ENCODE assay signal across 21 cellular contexts in genomic region chr13:71464673-71465072, GRCh38.
DNase-seq lines count a peak whose midpoint lies in the region; ATAC-seq, FAIRE-seq and TF ChIP-seq lines count a peak whose summit lies in the region.
"Had no signal": no experiment of that assay in that cellular context is flagged by ENCODE, and none has a peak within 500 bp of the region (broad histone marks: within the 10 kb centered on the region; RNA-seq: fewer than 3 reads in every experiment).

No MANE protein-coding gene starts in this region.

- H3K27me3 Mint-ChIP-seq in astrocyte (ENCODE audit: low read depth, unreplicated experiment): no peaks in the 10 kb centered on the region
- H3K27me3 Mint-ChIP-seq: CD4-positive, alpha-beta memory T cell; IgD-negative memory B cell had no signal

- BruUV-seq in mammary epithelial cell (replicated peaks; lab: Mats Ljungman, UMichigan): no TSS peak

- no peaks in the 10 kb centered on the region for H3K9me3 Mint-ChIP-seq in astrocyte (ENCODE audit: unreplicated experiment)
- H3K9me3 Mint-ChIP-seq: CD4-positive, alpha-beta memory T cell had no signal

- no peak for ATAC-seq in GM19467 (IDR thresholded peaks at IDR 0.05; ENCODE audit: unreplicated experiment)

- no peak for FAIRE-seq in astrocyte (lab: Jason Lieb, UNC)
- FAIRE-seq: H54 had no signal

- dilution Hi-C loops in mammary epithelial cell (cut with HindIII; ENCODE audit: low sequenced_read_pairs): no loop called here

- no peaks in the 10 kb centered on the region for H3F3A ChIP-seq in Loucy (ENCODE audit: low read depth)

- H3K9me2 ChIP-seq in Loucy (replicated peaks; ENCODE audit: low read depth, low read length): no peaks in the 10 kb centered on the region

- no peaks in the 10 kb centered on the region for H3K79me2 ChIP-seq in Loucy (ENCODE audit: insufficient read depth, low read length)
- no peaks in the 10 kb centered on the region for H3K79me2 ChIP-seq in astrocyte (ENCODE audit: insufficient read depth, low read length)
- no peaks in the 10 kb centered on the region for H3K79me2 ChIP-seq in mammary epithelial cell (ENCODE audit: insufficient read depth, low read length)

- H3K36me3 Mint-ChIP-seq in astrocyte (ENCODE audit: low read depth, unreplicated experiment): no peaks in the 10 kb centered on the region
- H3K36me3 Mint-ChIP-seq: CD4-positive, alpha-beta memory T cell; IgD-negative memory B cell had no signal

- WGBS in mammary epithelial cell (ENCODE audit: low coverage, missing lambda C conversion rate): 100% methylated on average over 1 of the region's 1 CpG

- H3K27me3 ChIP-seq in Loucy (ENCODE audit: insufficient read depth, low read length, poor library complexity, severe bottlenecking) (no peaks in the 10 kb centered on the region), astrocyte (ENCODE audit: insufficient read depth, low read length) (no peaks in the 10 kb centered on the region), mammary epithelial cell (ENCODE audit: insufficient read depth, low read length) (no peaks in the 10 kb centered on the region)
- H3K27me3 ChIP-seq: BLaER1 treated with 17β-estradiol and CSF1 and Interleukin-3, amounts not matched to agents 10 nM and 100 nM; Peyer's patch; SJSA1 had no signal

- H3K9ac ChIP-seq in Loucy (ENCODE audit: low read depth, low read length, poor library complexity, severe bottlenecking) (no peak overlapping the region), astrocyte (ENCODE audit: low read length) (no peak overlapping the region), mammary epithelial cell (ENCODE audit: insufficient read depth, low read length) (no peak overlapping the region)
- H3K9ac ChIP-seq: BLaER1 treated with 17β-estradiol and CSF1 and Interleukin-3, amounts not matched to agents 10 nM and 100 nM had no signal

- H3K4me1 ChIP-seq in Loucy (ENCODE audit: insufficient read depth, low read length, poor library complexity, severe bottlenecking) (peaks cover 10% of the 10 kb centered on the region), astrocyte (ENCODE audit: insufficient read depth, low read length) (no peaks in the 10 kb centered on the region), mammary epithelial cell (ENCODE audit: insufficient read depth, low read length) (no peaks in the 10 kb centered on the region)
- H3K4me1 ChIP-seq: Peyer's patch, SJSA1 had no signal

- H3K4me3 ChIP-seq in Loucy (ENCODE audit: low read length, poor library complexity, severe bottlenecking) (no peak overlapping the region), astrocyte (ENCODE audit: insufficient read depth, low read depth, low read length) (no peak overlapping the region), fibroblast of pulmonary artery (replicated peaks; ENCODE audit: low read depth, low read length) (no peak overlapping the region), mammary epithelial cell (replicated peaks in 1 of 3; ENCODE audit: insufficient read depth in 1 of 3, low read depth in 2 of 3, low read length in 3 of 3) (no peak overlapping the region)
- H3K4me3 ChIP-seq: BLaER1 treated with 17β-estradiol and CSF1 and Interleukin-3, amounts not matched to agents 10 nM and 100 nM; Peyer's patch; SJSA1 had no signal

- CTCF ChIA-PET in mammary epithelial cell (lab: Charles Lee; ENCODE audit: low non-redundant PET): no interaction called here

- no peaks in the 10 kb centered on the region for H3K4me1 Mint-ChIP-seq in astrocyte (ENCODE audit: low read depth, unreplicated experiment)
- H3K4me1 Mint-ChIP-seq: CD4-positive, alpha-beta memory T cell had no signal

- H3K36me3 ChIP-seq in Loucy (ENCODE audit: insufficient read depth, low read length): no peaks in the 10 kb centered on the region
- H3K36me3 ChIP-seq in astrocyte (ENCODE audit: insufficient read depth, low read length): no peaks in the 10 kb centered on the region
- H3K36me3 ChIP-seq in mammary epithelial cell (ENCODE audit: insufficient read depth, low read length): no peaks in the 10 kb centered on the region
- H3K36me3 ChIP-seq: BLaER1 treated with 17β-estradiol and CSF1 and Interleukin-3, amounts not matched to agents 10 nM and 100 nM; Peyer's patch; SJSA1 had no signal

- H2AFZ ChIP-seq in Loucy (ENCODE audit: low read length) (0 out of 2 replicates have a peak overlapping the region, but pooled peaks have one; percentile 30), astrocyte (ENCODE audit: low read depth, low read length) (no peak overlapping the region), mammary epithelial cell (ENCODE audit: low read depth, low read length) (no peak overlapping the region)

- no peak overlapping the region for H3K4me3 Mint-ChIP-seq in astrocyte (ENCODE audit: unreplicated experiment)
- H3K4me3 Mint-ChIP-seq: CD4-positive, alpha-beta memory T cell; IgD-negative memory B cell had no signal

- H3K27ac ChIP-seq in astrocyte (ENCODE audit: low read depth, low read length): no peak overlapping the region
- no peak overlapping the region for H3K27ac ChIP-seq in mammary epithelial cell (ENCODE audit: insufficient read depth, low read depth, low read length)
- H3K27ac ChIP-seq: BLaER1 treated with 17β-estradiol and CSF1 and Interleukin-3, amounts not matched to agents 10 nM and 100 nM; Peyer's patch; SJSA1 had no signal

- in situ Hi-C loops in mammary epithelial cell (cut with MboI; ENCODE audit: low sequenced_read_pairs in 2 of 2): no loop called here

- H3K9me3 ChIP-seq in Loucy (ENCODE audit: insufficient read depth, low read depth, low read length) (no peaks in the 10 kb centered on the region), astrocyte (ENCODE audit: insufficient read depth, low read depth, low read length) (no peaks in the 10 kb centered on the region), mammary epithelial cell (replicated peaks; ENCODE audit: insufficient read depth, low read length) (no peaks in the 10 kb centered on the region)
- H3K9me3 ChIP-seq: BLaER1 treated with 17β-estradiol and CSF1 and Interleukin-3, amounts not matched to agents 10 nM and 100 nM; Peyer's patch; SJSA1 had no signal

- no peak overlapping the region for H3K27ac Mint-ChIP-seq in astrocyte (ENCODE audit: unreplicated experiment)
- H3K27ac Mint-ChIP-seq: CD4-positive, alpha-beta memory T cell; IgD-negative memory B cell had no signal

- DNase-seq in NCI-H82 (lab: John Stamatoyannopoulos, UW) (peak; percentile 30), NCI-H82 treated with DMSO at 0.1 percent for 48 hours (lab: John Stamatoyannopoulos, UW; ENCODE audit: unreplicated experiment) (no peak), astrocyte (ENCODE audit: low read depth) (peak; percentile 1), fibroblast of pulmonary artery (ENCODE audit: low read depth) (peak; percentile 7), mammary epithelial cell (no peak), NCI-H1048 (lab: John Stamatoyannopoulos, UW) (no peak)
- DNase-seq: 8988T; Calu3; CD4-positive, alpha-beta memory T cell; DMS53; GF-D8; NCI-H187 treated with DMSO at 0.1 percent for 48 hours; NCI-H510A treated with DMSO at 0.1 percent for 48 hours; NCI-H774; Peyer's patch had no signal

- intact Hi-C loops in mammary epithelial cell (cut with micrococcal nuclease): no loop called here

- TF ChIP-seq CTCF in Loucy (conservative IDR thresholded peaks at IDR 0.05; ENCODE audit: low read length): no peak
- TF ChIP-seq CTCF in astrocyte (IDR thresholded peaks at IDR 0.05; ENCODE audit: insufficient read depth, low read depth, low read length): no peak
- TF ChIP-seq CTCF in fibroblast of pulmonary artery (IDR thresholded peaks at IDR 0.05; ENCODE audit: low read length, missing control alignments): no peak
- no peak for TF ChIP-seq CTCF in mammary epithelial cell (conservative IDR thresholded peaks at IDR 0.05 in 1 of 2, IDR thresholded peaks at IDR 0.05 in 1 of 2; ENCODE audit: extremely low read depth in 1 of 2, insufficient read depth in 1 of 2, low read depth in 1 of 2, low read length in 2 of 2)

- H3K4me2 ChIP-seq in Loucy (ENCODE audit: low read depth, low read length, poor library complexity, severe bottlenecking): no peak overlapping the region
- H3K4me2 ChIP-seq in astrocyte (ENCODE audit: low read length): no peak overlapping the region
- no peak overlapping the region for H3K4me2 ChIP-seq in mammary epithelial cell (ENCODE audit: insufficient read depth, low read depth, low read length)
- H3K4me2 ChIP-seq: BLaER1 treated with 17β-estradiol and CSF1 and Interleukin-3, amounts not matched to agents 10 nM and 100 nM had no signal

- H4K20me1 ChIP-seq in Loucy (ENCODE audit: insufficient read depth, low read length, poor library complexity, severe bottlenecking) (no peaks in the 10 kb centered on the region), astrocyte (ENCODE audit: insufficient read depth, low read length) (no peaks in the 10 kb centered on the region), mammary epithelial cell (ENCODE audit: insufficient read depth, low read length) (no peaks in the 10 kb centered on the region)
- H4K20me1 ChIP-seq: BLaER1 treated with 17β-estradiol and CSF1 and Interleukin-3, amounts not matched to agents 10 nM and 100 nM had no signal

Comparison
In these comparisons a context has a peak if more than half of its experiments do, and no peak if none do; other contexts are left out.
1. DNase-seq: peak in NCI-H82 (single experiment), astrocyte (single experiment) and fibroblast of pulmonary artery (single experiment); none in NCI-H82 treated with DMSO at 0.1 percent for 48 hours (single experiment), mammary epithelial cell (single experiment) and NCI-H1048 (single experiment).